25 cellular contexts compared by ENCODE assay signal in genomic region chr14:102252834-102253801, GRCh38. TPM values are rescaled to one million over a fixed set of nuclear protein-coding genes. Genes with fewer than 3 reads are reported as not detected.
DNase-seq lines count a peak whose midpoint lies in the region; ATAC-seq, FAIRE-seq and TF ChIP-seq lines count a peak whose summit lies in the region.
"Had no signal": no experiment of that assay in that cellular context is flagged by ENCODE, and none has a peak within 500 bp of the region (broad histone marks: within the 10 kb centered on the region; RNA-seq: fewer than 3 reads in every experiment).

No MANE protein-coding gene starts in this region.

- H3K27me3 Mint-ChIP-seq in glutamatergic neuron (ENCODE audit: unreplicated experiment) = peaks cover 2% of the 10 kb centered on the region
- H3K27me3 Mint-ChIP-seq: CD4-positive, alpha-beta T cell had no signal

- no peaks in the 10 kb centered on the region for H4K20me1 ChIP-seq in smooth muscle cell (ENCODE audit: low read depth)
- H4K20me1 ChIP-seq: BLaER1 had no signal

- H3K9ac ChIP-seq in smooth muscle cell (ENCODE audit: low read depth) = no peak overlapping the region
- H3K9ac ChIP-seq: BLaER1, GM23248, KMS-11 had no signal

- H3F3A ChIP-seq in smooth muscle cell (ENCODE audit: low read depth) = no peaks in the 10 kb centered on the region

- no peaks in the 10 kb centered on the region for H3K4me1 Mint-ChIP-seq in glutamatergic neuron (ENCODE audit: low read depth, unreplicated experiment)

- no peak for FAIRE-seq in pancreas (lab: Jason Lieb, UNC)

- no peak overlapping the region for H3K4me2 ChIP-seq in smooth muscle cell
- H3K4me2 ChIP-seq: BLaER1, KMS-11 had no signal

- 31 to 37% methylated on average over 21 of the region's 21 CpGs for WGBS in pancreas, 2 donors
- 90% methylated on average over 21 of the region's 21 CpGs for WGBS in smooth muscle cell (ENCODE audit: low lambda C conversion rate)

- peak overlapping the region; percentile 73 to 82 (median 78) for H3K27ac ChIP-seq in pancreas
- no peak overlapping the region for H3K27ac ChIP-seq in smooth muscle cell (ENCODE audit: low read depth)
- H3K27ac ChIP-seq: 22Rv1, BLaER1, GM23248, KMS-11, Peyer's patch had no signal

- no peak overlapping the region for H3K27ac Mint-ChIP-seq in glutamatergic neuron (ENCODE audit: unreplicated experiment)
- H3K27ac Mint-ChIP-seq: CD4-positive, alpha-beta T cell; H9 had no signal

- H3K36me3 ChIP-seq in pancreas (no peaks in the 10 kb centered on the region), smooth muscle cell (ENCODE audit: low read depth) (no peaks in the 10 kb centered on the region)
- H3K36me3 ChIP-seq: BLaER1, Peyer's patch had no signal

- H3K9me3 ChIP-seq in pancreas (no peaks in the 10 kb centered on the region), smooth muscle cell (replicated peaks; ENCODE audit: low read depth) (no peaks in the 10 kb centered on the region)
- H3K9me3 ChIP-seq: BLaER1, Caco-2, Peyer's patch had no signal

- peak; percentile 91 for ATAC-seq in left ventricle myocardium superior
- ATAC-seq in pancreas = peak; percentile 93 to 96 (median 94)

- no peaks in the 10 kb centered on the region for H3K27me3 ChIP-seq in pancreas
- no peaks in the 10 kb centered on the region for H3K27me3 ChIP-seq in smooth muscle cell (ENCODE audit: low read depth)
- H3K27me3 ChIP-seq: BLaER1, Peyer's patch had no signal

- DNase-seq in NCI-H1417 (lab: John Stamatoyannopoulos, UW) (peak in 2 of 3 experiments; percentile 67 to 81), NCI-H1417 treated with DMSO at 0.1 percent for 48 hours (lab: John Stamatoyannopoulos, UW) (no peak), epithelial cell of esophagus (ENCODE audit: low read depth) (peak; percentile 16), left ventricle myocardium superior (peak; percentile 67), pancreas (peak; percentile 64 to 83 (median 78)), smooth muscle cell (lab: John Stamatoyannopoulos, UW; ENCODE audit: unreplicated experiment) (no peak), glutamatergic neuron (no peak), NCI-H69 (lab: John Stamatoyannopoulos, UW) (no peak)
- DNase-seq: ACHN; Caco-2; CD4-positive, alpha-beta T cell; DMS 273 treated with DMSO at 0.1 percent for 48 hours; DMS79 treated with DMSO at 0.1 percent for 48 hours; GM23248; H9; NCI-H1105; NCI-H1694; NCI-H2081; NCI-H2171; NCI-H345; NCI-H524 treated with DMSO at 0.1 percent for 48 hours; Peyer's patch had no signal

- no peak overlapping the region for H3K4me3 Mint-ChIP-seq in glutamatergic neuron (ENCODE audit: unreplicated experiment)
- H3K4me3 Mint-ChIP-seq: CD4-positive, alpha-beta T cell; H9 had no signal

- H3K9me3 Mint-ChIP-seq in glutamatergic neuron (ENCODE audit: unreplicated experiment) = peaks cover 2% of the 10 kb centered on the region
- H3K9me3 Mint-ChIP-seq: CD4-positive, alpha-beta T cell; H9 had no signal

- H3K4me3 ChIP-seq in epithelial cell of esophagus (ENCODE audit: low read length) = no peak overlapping the region
- no peak overlapping the region for H3K4me3 ChIP-seq in pancreas
- no peak overlapping the region for H3K4me3 ChIP-seq in smooth muscle cell
- H3K4me3 ChIP-seq: BLaER1, GM23248, Peyer's patch had no signal

- TF ChIP-seq CTCF in epithelial cell of esophagus (IDR thresholded peaks at IDR 0.05; ENCODE audit: insufficient read depth, low read depth, low read length, missing control alignments) = no peak
- TF ChIP-seq CTCF in pancreas (IDR thresholded peaks at IDR 0.05) = no peak
- no peak for TF ChIP-seq CTCF in smooth muscle cell (IDR thresholded peaks at IDR 0.05; ENCODE audit: borderline replicate concordance, insufficient read depth, poor library complexity, severe bottlenecking)
- TF ChIP-seq CTCF in glutamatergic neuron (IDR thresholded peaks at IDR 0.05; ENCODE audit: partially characterized antibody, unreplicated experiment) = no peak

- H3K36me3 Mint-ChIP-seq in glutamatergic neuron (ENCODE audit: unreplicated experiment) = peaks cover 2% of the 10 kb centered on the region

- H2AFZ ChIP-seq in smooth muscle cell (ENCODE audit: low read depth) = no peak overlapping the region
- H2AFZ ChIP-seq: GM23248 had no signal

- intact Hi-C loops in left ventricle myocardium superior (cut with micrococcal nuclease) (no loop called here), pancreas (cut with DNase I) (no loop called here)

- H3K79me2 ChIP-seq in smooth muscle cell (ENCODE audit: low read depth) = no peaks in the 10 kb centered on the region

- H3K4me1 ChIP-seq in pancreas (peaks cover 0 to 13% (median 6%) of the 10 kb centered on the region in 3 donors), smooth muscle cell (ENCODE audit: low read depth) (peaks cover under 1% of the 10 kb centered on the region)
- H3K4me1 ChIP-seq: BLaER1, Caco-2, Peyer's patch had no signal

RNA-seq across cellular contexts. Expression of gene MOK, which starts 51.8 kb away (rescaled TPM):
- total RNA-seq in left ventricle myocardium superior = 10.9 TPM
- total RNA-seq in pancreas = 10 to 100 TPM in 2 of 6 donors, 1 to 10 TPM in 4; 7.7 to 10.7 (median 8.6) TPM
- polyA plus RNA-seq in pancreas = 10 to 100 TPM; 24.9 to 35.9 TPM
- total RNA-seq in smooth muscle cell = 4.7 and 8.2 TPM in 2 replicates
- polyA plus RNA-seq in smooth muscle cell = 6.4 and 9.0 TPM in 2 replicates
- 6.5 TPM for total RNA-seq in glutamatergic neuron (ENCODE audit: unreplicated experiment)

Comparison
In these comparisons a context has a peak if more than half of its experiments do, and no peak if none do; other contexts are left out.
1. DNase-seq: peak in NCI-H1417 (2 of 3), epithelial cell of esophagus (single experiment), left ventricle myocardium superior (single experiment) and pancreas (6 of 6); none in NCI-H1417 treated with DMSO at 0.1 percent for 48 hours (single experiment), smooth muscle cell (single experiment), glutamatergic neuron (single experiment) and NCI-H69 (single experiment).